Comparison of ENCODE assay signal across 8 cellular contexts in the genomic region with DNA sequence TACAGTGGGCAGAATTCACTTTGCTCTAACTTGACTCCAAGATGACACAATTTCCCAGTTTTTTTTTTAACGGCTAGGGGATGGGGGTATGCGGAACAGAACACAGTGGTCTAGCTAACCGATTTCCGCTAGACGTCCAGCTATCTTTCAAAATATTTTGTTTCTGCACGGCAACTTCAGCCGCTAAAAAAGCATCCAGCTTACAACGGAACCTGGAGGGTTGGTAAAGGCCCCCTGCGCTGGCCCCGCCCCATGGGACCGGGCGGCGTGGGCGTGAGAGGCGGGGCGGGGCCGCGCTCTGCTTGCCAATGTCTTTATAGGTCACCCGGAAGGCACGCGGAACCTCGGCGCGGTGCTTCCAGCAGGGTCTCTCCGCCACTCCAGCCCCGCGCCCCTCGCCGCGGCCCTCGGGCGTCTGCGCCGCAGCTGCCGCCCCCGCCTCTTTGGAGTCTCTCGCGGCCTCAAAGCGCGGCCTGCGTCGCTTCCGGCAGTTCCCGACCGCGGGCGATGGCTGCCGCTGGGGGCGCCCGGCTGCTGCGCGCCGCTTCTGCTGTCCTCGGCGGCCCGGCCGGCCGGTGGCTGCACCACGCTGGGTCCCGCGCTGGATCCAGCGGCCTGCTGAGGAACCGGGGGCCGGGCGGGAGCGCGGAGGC. TPM values are rescaled to one million over a fixed set of nuclear protein-coding genes. Genes with fewer than 3 reads are reported as not detected.
DNase-seq lines count a peak whose midpoint lies in the region; ATAC-seq, FAIRE-seq and TF ChIP-seq lines count a peak whose summit lies in the region.

A gene with protein sequence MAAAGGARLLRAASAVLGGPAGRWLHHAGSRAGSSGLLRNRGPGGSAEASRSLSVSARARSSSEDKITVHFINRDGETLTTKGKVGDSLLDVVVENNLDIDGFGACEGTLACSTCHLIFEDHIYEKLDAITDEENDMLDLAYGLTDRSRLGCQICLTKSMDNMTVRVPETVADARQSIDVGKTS (plus strand): TSS at position 335 of the 653 bp plus-strand sequence. CDS start 173 bp downstream, at position 508.

- peak within 1 kb of the TSS; percentile 99 for H3K4me3 Mint-ChIP-seq in T-helper 17 cell

- DNase-seq in GM12892 (ENCODE audit: insufficient read length) (peak; percentile 58), NCI-H1105 treated with DMSO at 0.1 percent for 48 hours (lab: John Stamatoyannopoulos, UW) (peak; percentile 92), T-helper 17 cell (peak; percentile 71 to 79 (median 77)), amygdala (lab: John Stamatoyannopoulos, UW) (peak; percentile 20 to 91 (median 72)), right atrium auricular region (ENCODE audit: low spot score) (peak; percentile 79), putamen (ENCODE audit: low spot score) (peak; percentile 81), uterus (peak; percentile 72 to 79)

- TF ChIP-seq CTCF in right atrium auricular region (IDR thresholded peaks at IDR 0.05) (peak; percentile 68 to 74), uterus (IDR thresholded peaks at IDR 0.05) (peak; percentile 37 to 88 (median 82))

- peak; percentile 95 for FAIRE-seq in GM12892 (lab: Jason Lieb, UNC)

- peak within 1 kb of the TSS; percentile 96 for H3K27ac Mint-ChIP-seq in T-helper 17 cell

- H3K9me3 ChIP-seq in T-helper 17 cell (ENCODE audit: control insufficient read depth, low read length, poor library complexity, severe bottlenecking): no peaks in the 10 kb centered on the region
- no peaks in the 10 kb centered on the region for H3K9me3 ChIP-seq in right atrium auricular region
- H3K9me3 ChIP-seq in uterus: no peaks in the 10 kb centered on the region

- no peaks in the 10 kb centered on the region for H3K36me3 ChIP-seq in right atrium auricular region
- no peaks in the 10 kb centered on the region for H3K36me3 ChIP-seq in uterus

- H3K4me3 ChIP-seq in right atrium auricular region: peak within 1 kb of the TSS; percentile 64 to 82
- peak within 1 kb of the TSS; percentile 70 for H3K4me3 ChIP-seq in uterus

- intact Hi-C loops in uterus (cut with DNase I; ENCODE audit: low total_unique reads): no loop called here

- H3K4me1 ChIP-seq in right atrium auricular region: peaks cover 0 to 24% of the 10 kb centered on the region in 2 donors
- no peaks in the 10 kb centered on the region for H3K4me1 ChIP-seq in uterus

- H3K36me3 Mint-ChIP-seq in T-helper 17 cell (ENCODE audit: low read depth): no peaks in the 10 kb centered on the region

- ATAC-seq in HG02642 (IDR thresholded peaks at IDR 0.05; ENCODE audit: poor library complexity, unreplicated experiment) (peak; percentile 88), T-helper 17 cell (peak; percentile 86)

- H3K27me3 ChIP-seq in right atrium auricular region: no peaks in the 10 kb centered on the region
- H3K27me3 ChIP-seq in uterus: no peaks in the 10 kb centered on the region

- peaks cover 39% of the 10 kb centered on the region for H3K4me1 Mint-ChIP-seq in T-helper 17 cell

- TF ChIP-seq POLR2A in GM12892 (IDR thresholded peaks at IDR 0.05; ENCODE audit: low read depth, low read length) (peak; percentile 69; the same call in 1 of the 2 replicates), uterus (IDR thresholded peaks at IDR 0.05) (peak in 1 of 2 donors; percentile 65)

- H3K27ac ChIP-seq in right atrium auricular region (peak within 1 kb of the TSS; percentile 90 to 95), uterus (peak within 1 kb of the TSS; percentile 91 to 97)

- no peaks in the 10 kb centered on the region for H3K27me3 Mint-ChIP-seq in T-helper 17 cell

RNA-seq across cellular contexts. Expression of the gene that starts here (rescaled TPM):
- polyA plus RNA-seq in GM12892 (2012; ENCODE audit: missing spikeins): 9.2 TPM
- total RNA-seq in T-helper 17 cell: 10 to 100 TPM; 12.0 to 12.1 TPM
- 10 to 100 TPM; 12.1 to 27.5 TPM for total RNA-seq in right atrium auricular region
- 10 to 100 TPM in 3 of 4 donors, under 1 TPM in 1; 0.77 to 26.5 (median 15.4) TPM for total RNA-seq in uterus

Comparison
In these comparisons a context has a peak if more than half of its experiments do, and no peak if none do; other contexts are left out.
1. Peak in every context shown above with its lines: DNase-seq, ATAC-seq, H3K4me3 ChIP-seq and H3K27ac ChIP-seq.